Comparison of ENCODE assay signal across 20 cellular contexts in genomic region chr20:25580711-25581110, GRCh38. TPM values are rescaled to one million over a fixed set of nuclear protein-coding genes. Genes with fewer than 3 reads are reported as not detected.
DNase-seq lines count a peak whose midpoint lies in the region; ATAC-seq and TF ChIP-seq lines count a peak whose summit lies in the region.
"Had no signal": no experiment of that assay in that cellular context is flagged by ENCODE, and none has a peak within 500 bp of the region (broad histone marks: within the 10 kb centered on the region; RNA-seq: fewer than 3 reads in every experiment).

No MANE protein-coding gene starts in this region.

- no peak overlapping the region for H3K27ac ChIP-seq in left lung
- H3K27ac ChIP-seq in thyroid gland, result peak overlapping the region; percentile 7 to 63 (median 50)
- H3K27ac ChIP-seq: BLaER1, epithelial cell of prostate, vagina had no signal

- TF ChIP-seq CTCF in choroid plexus epithelial cell (conservative IDR thresholded peaks at IDR 0.05; ENCODE audit: low read depth, low read length), result no peak
- TF ChIP-seq CTCF in left lung (IDR thresholded peaks at IDR 0.05), result no peak
- peak in 1 of 6 experiments; percentile 11 for TF ChIP-seq CTCF in thyroid gland (IDR thresholded peaks at IDR 0.05)

- H3K4me3 ChIP-seq in choroid plexus epithelial cell (ENCODE audit: low read depth, low read length) (no peak overlapping the region), left lung (no peak overlapping the region), thyroid gland (replicated peaks in 1 of 3) (no peak overlapping the region)
- H3K4me3 ChIP-seq: BLaER1, vagina had no signal

- ATAC-seq in left lung (peak; percentile 60), GM18873 (IDR thresholded peaks at IDR 0.05; ENCODE audit: low FRiP score, unreplicated experiment) (no peak), HG03565 (IDR thresholded peaks at IDR 0.05; ENCODE audit: unreplicated experiment) (no peak)
- ATAC-seq: activated CD4-positive, alpha-beta T cell treated with anti-CD3 and anti-CD28 coated beads for 36 hours; left lobe of liver had no signal

- H3K9me3 ChIP-seq in left lung (no peaks in the 10 kb centered on the region), thyroid gland (no peaks in the 10 kb centered on the region)
- H3K9me3 ChIP-seq: vagina had no signal

- no peaks in the 10 kb centered on the region for H3K36me3 ChIP-seq in left lung
- no peaks in the 10 kb centered on the region for H3K36me3 ChIP-seq in thyroid gland
- H3K36me3 ChIP-seq: vagina had no signal

- DNase-seq in NCI-H2196 (lab: John Stamatoyannopoulos, UW; ENCODE audit: unreplicated experiment), result peak; percentile 16
- no peak for DNase-seq in NCI-H2196 treated with DMSO at 0.1 percent for 48 hours (lab: John Stamatoyannopoulos, UW; ENCODE audit: unreplicated experiment)
- DNase-seq in choroid plexus epithelial cell (ENCODE audit: low read depth), result peak; percentile 62
- DNase-seq in left lung, result peak in 1 of 2 donors; percentile 45
- peak; percentile 79 to 80 for DNase-seq in thyroid gland
- DNase-seq in AG08395 (ENCODE audit: low spot score), result no peak
- DNase-seq: 8988T; activated CD4-positive, alpha-beta T cell treated with anti-CD3 and anti-CD28 coated beads for 36 hours; dermis blood vessel endothelial cell; glutamatergic neuron; NCI-H146; NCI-H2171; SHP77 treated with DMSO at 0.1 percent for 48 hours; stimulated activated CD4-positive, alpha-beta T cell treated with anti-CD3 and anti-CD28 coated beads, Interleukin-12 subunit alpha, Interleukin-12 subunit beta, amount 100 ng/mL, for 4 hours had no signal

- intact Hi-C loops in left lung (cut with DNase I), result no loop called here
- intact Hi-C loops in thyroid gland (cut with DNase I), result no loop called here

- WGBS in thyroid gland, 2 donors, result 23 to 43% methylated on average over 3 to 4 of the region's 4 CpGs

- TF ChIP-seq POLR2A in thyroid gland (IDR thresholded peaks at IDR 0.05), result no peak

- H3K27me3 ChIP-seq in left lung, result peaks cover 0 to 38% of the 10 kb centered on the region in 2 donors
- no peaks in the 10 kb centered on the region for H3K27me3 ChIP-seq in thyroid gland
- H3K27me3 ChIP-seq: vagina had no signal

- peaks cover 11 to 12% of the 10 kb centered on the region in 2 donors for H3K4me1 ChIP-seq in left lung
- H3K4me1 ChIP-seq in thyroid gland, result peaks cover 5 to 35% of the 10 kb centered on the region in 2 donors

RNA-seq across cellular contexts. Expression of gene NINL, which starts 4.6 kb away (rescaled TPM):
- 10 to 100 TPM in 1 of 2 donors, 1 to 10 TPM in 1; 9.6 to 17.0 TPM for total RNA-seq in left lung
- total RNA-seq in thyroid gland, result 10 to 100 TPM; 18.3 to 37.8 (median 23.5) TPM

RNA-seq across cellular contexts. Expression of gene NANP, which starts 43.1 kb away (rescaled TPM):
- total RNA-seq in left lung (1 to 10 TPM; 4.7 to 7.4 TPM), thyroid gland (1 to 10 TPM; 4.7 to 8.5 (median 6.9) TPM)

Comparison
In these comparisons a context has a peak if more than half of its experiments do, and no peak if none do; other contexts are left out.
1. DNase-seq: peak in NCI-H2196 (single experiment), choroid plexus epithelial cell (single experiment) and thyroid gland (2 of 2); none in NCI-H2196 treated with DMSO at 0.1 percent for 48 hours (single experiment) and AG08395 (single experiment).
2. H3K27ac ChIP-seq: peak in thyroid gland (3 of 3); none in left lung (0 of 2).